ENCODE assay signal across 31 cellular contexts in the genomic region with DNA sequence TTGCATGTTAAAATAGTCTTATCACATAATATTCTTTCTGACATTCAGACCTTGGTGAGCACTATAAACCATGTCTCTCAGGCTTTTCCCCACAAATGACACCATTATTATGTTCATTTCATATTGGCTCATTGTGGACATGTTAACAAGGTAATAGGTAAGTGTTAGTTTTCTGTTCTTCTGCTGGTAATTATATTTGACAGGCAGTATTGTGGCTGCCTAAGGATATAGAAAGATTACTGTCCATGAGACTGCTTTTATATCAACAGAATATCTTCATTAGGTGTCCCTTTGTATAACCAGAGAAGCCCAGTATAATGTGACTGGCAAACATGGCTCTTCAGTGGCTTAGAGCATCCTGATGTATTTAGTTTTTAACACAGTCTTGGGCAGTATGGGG.
"Had no signal": no experiment of that assay in that cellular context is flagged by ENCODE, and none has a peak within 500 bp of the region (broad histone marks: within the 10 kb centered on the region; RNA-seq: fewer than 3 reads in every experiment).

No MANE protein-coding gene starts in this region.

- DNase-seq: activated B cell treated with CpG ODN at 0.5 μM for 24 hours; activated CD4-positive, alpha-beta memory T cell treated with anti-CD3 and anti-CD28 coated beads for 36 hours; activated CD4-positive, alpha-beta T cell treated with anti-CD3 and anti-CD28 coated beads for 4 hours; activated CD4-positive, alpha-beta T cell treated with anti-CD3 and anti-CD28 coated beads, Interleukin-2, amount 10 ng/mL, durations not matched to agents 24 days and 14 days; activated CD4-positive, alpha-beta T cell treated with anti-CD3 and anti-CD28 coated beads, Interleukin-2, amount 50 U/mL, for 1 hour; activated CD4-positive, alpha-beta T cell treated with anti-CD3 and anti-CD28 coated beads, Interleukin-2, amount 50 U/mL, for 4 hours; activated CD4-positive, CD25-positive, alpha-beta regulatory T cell treated with anti-CD3 and anti-CD28 coated beads, Interleukin-2, amount 50 U/mL, for 72 hours; activated CD8-positive, alpha-beta memory T cell treated with anti-CD3 and anti-CD28 coated beads, Interleukin-2, amount 50 U/mL, for 4 hours; activated CD8-positive, alpha-beta T cell treated with anti-CD3 and anti-CD28 coated beads for 36 hours; activated effector memory CD4-positive, alpha-beta T cell treated with anti-CD3 and anti-CD28 coated beads, Interleukin-2, amount 50 U/mL, for 16 hours; activated gamma-delta T cell treated with Interleukin-2 at 50 U/mL for 16 hours; activated naive CD4-positive, alpha-beta T cell; activated naive CD4-positive, alpha-beta T cell treated with anti-CD3 and anti-CD28 coated beads for 36 hours; activated naive CD4-positive, alpha-beta T cell treated with anti-CD3 and anti-CD28 coated beads, Interleukin-2, amount 50 U/mL, for 16 hours; activated naive CD8-positive, alpha-beta T cell treated with anti-CD3 and anti-CD28 coated beads for 36 hours; activated T-cell treated with anti-CD3 and anti-CD28 coated beads for 4 hours; activated T-cell treated with anti-CD3 and anti-CD28 coated beads, Interleukin-2, amount 50 U/mL, for 1 hour; activated T-cell treated with anti-CD3 and anti-CD28 coated beads, Interleukin-2, amount 50 U/mL, for 4 hours; activated T-cell treated with anti-CD3 and anti-CD28 coated beads, Interleukin-2, amount 50 U/mL, for 72 hours; adrenal gland; amniotic stem cell; aorta; body of pancreas; brain microvascular endothelial cell; central memory CD4-positive, alpha-beta T cell; T-helper 2 cell; T-helper 9 cell had no signal

- H3K27ac ChIP-seq: adrenal gland, body of pancreas, brain microvascular endothelial cell, breast epithelium, VCaP had no signal

- H3K4me3 ChIP-seq: adrenal gland, body of pancreas, breast epithelium had no signal

- H3K27me3 ChIP-seq: adrenal gland, body of pancreas, brain microvascular endothelial cell, breast epithelium had no signal

- ATAC-seq: activated CD8-positive, alpha-beta T cell treated with anti-CD3 and anti-CD28 coated beads for 36 hours; activated naive CD4-positive, alpha-beta T cell treated with anti-CD3 and anti-CD28 coated beads, Interleukin-2, amount 50 U/mL, for 72 hours; activated T-cell treated with anti-CD3 and anti-CD28 coated beads, Interleukin-2, amount 50 U/mL, for 4 hours; activated T-cell treated with anti-CD3 and anti-CD28 coated beads, Interleukin-2, amount 50 U/mL, for 72 hours; activated T-helper 17 cell treated with anti-CD3 and anti-CD28 coated beads, Interleukin-2, amount 50 U/mL, for 72 hours; body of pancreas had no signal

- H3K9me3 ChIP-seq: adrenal gland, body of pancreas, breast epithelium had no signal

- H3K36me3 ChIP-seq: adrenal gland, brain microvascular endothelial cell, breast epithelium had no signal
